8 cellular contexts compared by ENCODE assay signal in genomic region chr16:3094289-3095027, GRCh38. TPM values are rescaled to one million over a fixed set of nuclear protein-coding genes. Genes with fewer than 3 reads are reported as not detected.
DNase-seq lines count a peak whose midpoint lies in the region; ATAC-seq and TF ChIP-seq lines count a peak whose summit lies in the region.

No MANE protein-coding gene starts in this region.

- TF ChIP-seq CTCF in GM12865 (IDR thresholded peaks at IDR 0.05; ENCODE audit: insufficient read depth, low read depth, low read length, missing control alignments) (peak; percentile 74), uterus (IDR thresholded peaks at IDR 0.05) (no peak)

- DNase-seq in AG20443 (ENCODE audit: low spot score) = peak; percentile 33
- DNase-seq in GM12865 (ENCODE audit: low read depth) = peak; percentile 77
- DNase-seq in NOMO-1 (lab: John Stamatoyannopoulos, UW; ENCODE audit: unreplicated experiment in 2 of 2) = peak; percentile 61 to 76
- peak in 1 of 2 donors; percentile 61 for DNase-seq in activated naive CD4-positive, alpha-beta T cell treated with anti-CD3 and anti-CD28 coated beads, Interleukin-2, amount 50 U/mL, for 72 hours (ENCODE audit: low spot score in 2 of 2)
- DNase-seq in kidney tubule cell (ENCODE audit: low spot score) = peak; percentile 41
- DNase-seq in Ammon's horn (ENCODE audit: low spot score) = no peak
- no peak for DNase-seq in uterus

- peaks cover 0 to 6% of the 10 kb centered on the region in 2 donors for H3K27me3 ChIP-seq in uterus

- H3K9me3 Mint-ChIP-seq in activated naive CD4-positive, alpha-beta T cell treated with anti-CD3 and anti-CD28 coated beads, Interleukin-2, amount 50 U/mL, for 72 hours = no peaks in the 10 kb centered on the region

- H3K4me1 ChIP-seq in uterus = no peaks in the 10 kb centered on the region

- peak overlapping the region; percentile 75 to 90 for H3K27ac Mint-ChIP-seq in activated naive CD4-positive, alpha-beta T cell treated with anti-CD3 and anti-CD28 coated beads, Interleukin-2, amount 50 U/mL, for 72 hours

- no peak overlapping the region for H3K4me3 ChIP-seq in GM12865 (ENCODE audit: low read depth, low read length)
- H3K4me3 ChIP-seq in uterus = no peak overlapping the region

- H3K36me3 ChIP-seq in uterus = no peaks in the 10 kb centered on the region

- intact Hi-C loops in uterus (cut with DNase I; ENCODE audit: low total_unique reads) = no loop called here

- TF ChIP-seq POLR2A in uterus (IDR thresholded peaks at IDR 0.05) = no peak

- no peaks in the 10 kb centered on the region for H3K9me3 ChIP-seq in uterus

- no peaks in the 10 kb centered on the region for H3K36me3 Mint-ChIP-seq in activated naive CD4-positive, alpha-beta T cell treated with anti-CD3 and anti-CD28 coated beads, Interleukin-2, amount 50 U/mL, for 72 hours

- ATAC-seq in activated naive CD4-positive, alpha-beta T cell treated with anti-CD3 and anti-CD28 coated beads, Interleukin-2, amount 50 U/mL, for 72 hours = peak; percentile 45 to 72
- ATAC-seq in HG03095 (IDR thresholded peaks at IDR 0.05; ENCODE audit: unreplicated experiment) = no peak

- H3K27ac ChIP-seq in uterus = no peak overlapping the region

RNA-seq across cellular contexts. Expression of gene ZSCAN10, which starts 4.6 kb away (rescaled TPM):
- under 1 TPM; 0.14 to 0.68 TPM for total RNA-seq in activated naive CD4-positive, alpha-beta T cell treated with anti-CD3 and anti-CD28 coated beads, Interleukin-2, amount 50 U/mL, for 72 hours
- total RNA-seq in uterus = not detected

RNA-seq across cellular contexts. Expression of gene ZNF205, which starts 17.9 kb away (rescaled TPM):
- under 1 TPM in 1 of 2 donors, not detected in 1; 0.18 TPM for total RNA-seq in activated naive CD4-positive, alpha-beta T cell treated with anti-CD3 and anti-CD28 coated beads, Interleukin-2, amount 50 U/mL, for 72 hours
- total RNA-seq in uterus = 10 to 100 TPM; 12.9 to 26.9 (median 18.3) TPM

RNA-seq across cellular contexts. Expression of gene IL32, which starts 29.0 kb away (rescaled TPM):
- total RNA-seq in activated naive CD4-positive, alpha-beta T cell treated with anti-CD3 and anti-CD28 coated beads, Interleukin-2, amount 50 U/mL, for 72 hours = 1,000 to 10,000 TPM; 2,042 to 3,291 TPM
- total RNA-seq in uterus = 10 to 100 TPM in 3 of 4 donors, 1 to 10 TPM in 1; 7.5 to 37.1 (median 20.9) TPM

RNA-seq across cellular contexts. Expression of gene ZNF213, which starts 40.4 kb away (rescaled TPM):
- total RNA-seq in activated naive CD4-positive, alpha-beta T cell treated with anti-CD3 and anti-CD28 coated beads, Interleukin-2, amount 50 U/mL, for 72 hours = 1 to 10 TPM; 6.1 to 8.2 TPM
- 100 to 1,000 TPM in 1 of 4 donors, 10 to 100 TPM in 1, 1 to 10 TPM in 1, under 1 TPM in 1; 0.77 to 101 (median 11.1) TPM for total RNA-seq in uterus

RNA-seq across cellular contexts. Expression of gene MMP25, which starts 48.1 kb away (rescaled TPM):
- total RNA-seq in activated naive CD4-positive, alpha-beta T cell treated with anti-CD3 and anti-CD28 coated beads, Interleukin-2, amount 50 U/mL, for 72 hours = 1 to 10 TPM; 1.8 to 2.0 TPM
- 1 to 10 TPM in 1 of 4 donors, under 1 TPM in 1, not detected in 2; 0.21 to 1.1 TPM for total RNA-seq in uterus

Comparison
In these comparisons a context has a peak if more than half of its experiments do, and no peak if none do; other contexts are left out.
1. DNase-seq: peak in AG20443 (single experiment), GM12865 (single experiment), NOMO-1 (2 of 2) and kidney tubule cell (single experiment); none in Ammon's horn (single experiment) and uterus (0 of 2).
2. RNA of gene ZNF205, which starts 17.9 kb away (total RNA-seq): 12.9 to 26.9 TPM in uterus; 0.18 TPM in activated naive CD4-positive, alpha-beta T cell treated with anti-CD3 and anti-CD28 coated beads, Interleukin-2, amount 50 U/mL, for 72 hours; every median in the first group is over 10 times any median in the second.
3. RNA of gene IL32, which starts 29.0 kb away (total RNA-seq): 2,042 to 3,291 TPM in activated naive CD4-positive, alpha-beta T cell treated with anti-CD3 and anti-CD28 coated beads, Interleukin-2, amount 50 U/mL, for 72 hours; 7.5 to 37.1 TPM in uterus; every median in the first group is over 10 times any median in the second.